Comparison of ENCODE assay signal across 16 cellular contexts in genomic region chr3:56839784-56840724, GRCh38.
DNase-seq lines count a peak whose midpoint lies in the region; ATAC-seq and TF ChIP-seq lines count a peak whose summit lies in the region.
"Had no signal": no experiment of that assay in that cellular context is flagged by ENCODE, and none has a peak within 500 bp of the region (broad histone marks: within the 10 kb centered on the region; RNA-seq: fewer than 3 reads in every experiment).

No MANE protein-coding gene starts in this region.

- TF ChIP-seq CTCF in LNCaP clone FGC (IDR thresholded peaks at IDR 0.05; ENCODE audit: control insufficient read depth, extremely low read depth, insufficient read depth), result no peak

- no peak overlapping the region for H3K4me3 ChIP-seq in LNCaP clone FGC (ENCODE audit: low read depth, low read length)
- H3K4me3 ChIP-seq: esophagus muscularis mucosa, neural progenitor cell had no signal

- no peak for ATAC-seq in HG03159 (IDR thresholded peaks at IDR 0.05; ENCODE audit: unreplicated experiment)
- ATAC-seq: left colon; Right ventricle myocardium inferior; stimulated activated naive B cell treated with anti-CD40 and anti-IgM and Interleukin-4, amounts not matched to agents 10 μg/mL and 1 μg/mL and 100 μg/mL, for 72 hours had no signal

- DNase-seq in D341Med (ENCODE audit: low spot score) (peak; percentile 45), LNCaP clone FGC (ENCODE audit: low read depth) (peak; percentile 4), amniotic epithelial cell (ENCODE audit: low read depth) (peak; percentile 86), kidney glomerular epithelial cell (lab: John Stamatoyannopoulos, UW) (peak; percentile 34), SKM-1 (lab: John Stamatoyannopoulos, UW; ENCODE audit: unreplicated experiment) (no peak), epidermal melanocyte (ENCODE audit: insufficient read length, low spot score) (no peak), anterior cingulate cortex (lab: John Stamatoyannopoulos, UW) (no peak)
- DNase-seq: activated B cell treated with CpG ODN at 0.5 μM for 24 hours; activated T-cell treated with anti-CD3 and anti-CD28 coated beads, Interleukin-2, amount 50 U/mL, for 1 hour; Karpas-422; left colon; stimulated activated naive B cell treated with anti-CD40 and anti-IgM and Interleukin-4, amounts not matched to agents 10 μg/mL and 1 μg/mL and 100 μg/mL, for 72 hours had no signal

Comparison
In these comparisons a context has a peak if more than half of its experiments do, and no peak if none do; other contexts are left out.
1. DNase-seq: peak in D341Med (single experiment), LNCaP clone FGC (single experiment), amniotic epithelial cell (single experiment) and kidney glomerular epithelial cell (single experiment); none in SKM-1 (single experiment), epidermal melanocyte (single experiment) and anterior cingulate cortex (0 of 58).